In genomic region chr2:201057715-201058248, GRCh38 we compare ENCODE assay signal across 14 cellular contexts. TPM values are rescaled to one million over a fixed set of nuclear protein-coding genes. Genes with fewer than 3 reads are reported as not detected.
DNase-seq lines count a peak whose midpoint lies in the region; ATAC-seq and TF ChIP-seq lines count a peak whose summit lies in the region.
"Had no signal": no experiment of that assay in that cellular context is flagged by ENCODE, and none has a peak within 500 bp of the region (broad histone marks: within the 10 kb centered on the region; RNA-seq: fewer than 3 reads in every experiment).

No MANE protein-coding gene starts in this region.

- CTCF ChIA-PET in SK-N-SH (lab: Yijun Ruan, JAX): interaction anchor here (1.2 to 3.2 kb wide), 3 partner anchors 12 to 156 kb away, joined by 4 to 20 read pairs (median 5); no protein-coding TSS in a partner anchor

- H3K9me3 ChIP-seq in SK-N-SH (no peaks in the 10 kb centered on the region), parathyroid adenoma (ENCODE audit: control insufficient read depth, low read length) (no peaks in the 10 kb centered on the region)

- TF ChIP-seq CTCF in HL-60 (IDR thresholded peaks at IDR 0.05; ENCODE audit: insufficient read depth, low read length) (no peak), SK-N-SH (IDR thresholded peaks at IDR 0.05) (no peak), fibroblast of pulmonary artery (IDR thresholded peaks at IDR 0.05; ENCODE audit: low read length, missing control alignments) (no peak), parathyroid adenoma (IDR thresholded peaks at IDR 0.05) (no peak)

- H3K4me2 ChIP-seq in SK-N-SH (peak overlapping the region; percentile 67; the same call in 1 of the 2 replicates), parathyroid adenoma (ENCODE audit: low read length) (no peak overlapping the region)

- ATAC-seq in GM21717 (IDR thresholded peaks at IDR 0.05; ENCODE audit: unreplicated experiment): no peak
- ATAC-seq: activated T-cell treated with anti-CD3 and anti-CD28 coated beads, Interleukin-2, amount 50 U/mL, for 72 hours had no signal

- peaks cover 0 to 11% of the 10 kb centered on the region in 2 experiments for H3K36me3 ChIP-seq in SK-N-SH (replicated peaks in 1 of 2; ENCODE audit: control insufficient read depth in 1 of 2, insufficient read depth in 2 of 2, low read length in 1 of 2)
- H3K36me3 ChIP-seq in parathyroid adenoma (ENCODE audit: control insufficient read depth, insufficient read depth, low read length): no peaks in the 10 kb centered on the region

- TF ChIP-seq RAD21 in SK-N-SH (IDR thresholded peaks at IDR 0.05; ENCODE audit: low read length): no peak

- no peak overlapping the region for H3K4me3 ChIP-seq in HL-60 (replicated peaks; ENCODE audit: insufficient read depth, low read length)
- H3K4me3 ChIP-seq in SK-N-SH (ENCODE audit: low read depth in 2 of 2, low read length in 1 of 2): no peak overlapping the region
- H3K4me3 ChIP-seq in fibroblast of pulmonary artery (replicated peaks; ENCODE audit: low read depth, low read length): no peak overlapping the region
- no peak overlapping the region for H3K4me3 ChIP-seq in parathyroid adenoma (ENCODE audit: low read depth, low read length)

- no peak overlapping the region for H2AFZ ChIP-seq in SK-N-SH (ENCODE audit: low read depth)
- no peak overlapping the region for H2AFZ ChIP-seq in parathyroid adenoma

- H3K4me1 ChIP-seq in SK-N-SH (ENCODE audit: control insufficient read depth in 1 of 2, insufficient read depth in 2 of 2, low read depth in 1 of 2, low read length in 1 of 2): peaks cover 8 to 11% of the 10 kb centered on the region in 2 experiments
- peaks cover 13% of the 10 kb centered on the region for H3K4me1 ChIP-seq in parathyroid adenoma

- peaks cover 93% of the 10 kb centered on the region for H3K79me2 ChIP-seq in SK-N-SH (ENCODE audit: insufficient read depth)
- peaks cover 47% of the 10 kb centered on the region for H3K79me2 ChIP-seq in parathyroid adenoma

- H3K27ac ChIP-seq in HL-60 (replicated peaks): peak overlapping the region; percentile 2; the same call in 1 of the 2 replicates
- H3K27ac ChIP-seq in SK-N-SH (ENCODE audit: low read depth in 2 of 2, low read length in 1 of 2): peak overlapping the region; percentile 69 to 77
- H3K27ac ChIP-seq in parathyroid adenoma: peak overlapping the region; percentile 16

- peaks cover 16% of the 10 kb centered on the region for H3F3A ChIP-seq in SK-N-SH (replicated peaks; ENCODE audit: insufficient read depth)

- H4K20me1 ChIP-seq in SK-N-SH (ENCODE audit: insufficient read depth): no peaks in the 10 kb centered on the region

- H3K9ac ChIP-seq in SK-N-SH (0 out of 2 replicates have a peak overlapping the region, but pooled peaks have one; percentile 10), parathyroid adenoma (no peak overlapping the region)

- DNase-seq in HL-60 (ENCODE audit: low read depth in 1 of 2, low spot score in 1 of 2): no peak
- no peak for DNase-seq in SK-N-SH
- peak; percentile 11 for DNase-seq in fibroblast of pulmonary artery (ENCODE audit: low read depth)
- no peak for DNase-seq in midbrain (lab: John Stamatoyannopoulos, UW)
- DNase-seq in NK-92 treated with Interleukin-12 subunit alpha and Interleukin-12 subunit beta, amount 100 ng/mL, for 24 hours (lab: John Stamatoyannopoulos, UW): no peak
- no peak for DNase-seq in stimulated activated CD4-positive, alpha-beta T cell treated with anti-CD3 and anti-CD28 coated beads, Interleukin-4, amount 100 ng/mL, for 24 hours
- DNase-seq: activated T-cell treated with anti-CD3 and anti-CD28 coated beads, Interleukin-2, amount 50 U/mL, for 72 hours; effector CD4-positive, alpha-beta T cell; naive B cell; NCI-H1048; NCI-H446 treated with DMSO at 0.1 percent for 48 hours; T1000 had no signal

- no peaks in the 10 kb centered on the region for H3K9me2 ChIP-seq in SK-N-SH

- H3K27me3 ChIP-seq in HL-60 (ENCODE audit: insufficient read depth, poor library complexity, severe bottlenecking): no peaks in the 10 kb centered on the region
- H3K27me3 ChIP-seq in SK-N-SH (ENCODE audit: insufficient read depth): no peaks in the 10 kb centered on the region
- no peaks in the 10 kb centered on the region for H3K27me3 ChIP-seq in parathyroid adenoma (ENCODE audit: control insufficient read depth, insufficient read depth, low read length)

- WGBS in SK-N-SH (ENCODE audit: low lambda C conversion rate): 74% methylated on average over 4 of the region's 4 CpGs

- TF ChIP-seq EP300 in SK-N-SH (IDR thresholded peaks at IDR 0.05; ENCODE audit: borderline replicate concordance in 1 of 2, low read depth in 1 of 2, low read length in 1 of 2): no peak

- POLR2A ChIA-PET in SK-N-SH (lab: Yijun Ruan, JAX): no interaction called here

TF ChIP-seq in SK-N-SH, 30 proteins besides CTCF, POLR2A, EP300 and RAD21:
- no peak for TF ChIP-seq GABPA (IDR thresholded peaks at IDR 0.05; ENCODE audit: low read depth)
- TF ChIP-seq POLR2AphosphoS5 (IDR thresholded peaks at IDR 0.05; ENCODE audit: low read depth, low read length): no peak
- TF ChIP-seq ELF1 (IDR thresholded peaks at IDR 0.05): no peak
- no peak for TF ChIP-seq EZH2phosphoT487 (IDR thresholded peaks at IDR 0.05; ENCODE audit: borderline replicate concordance, low read depth)
- TF ChIP-seq, protein P1, sequence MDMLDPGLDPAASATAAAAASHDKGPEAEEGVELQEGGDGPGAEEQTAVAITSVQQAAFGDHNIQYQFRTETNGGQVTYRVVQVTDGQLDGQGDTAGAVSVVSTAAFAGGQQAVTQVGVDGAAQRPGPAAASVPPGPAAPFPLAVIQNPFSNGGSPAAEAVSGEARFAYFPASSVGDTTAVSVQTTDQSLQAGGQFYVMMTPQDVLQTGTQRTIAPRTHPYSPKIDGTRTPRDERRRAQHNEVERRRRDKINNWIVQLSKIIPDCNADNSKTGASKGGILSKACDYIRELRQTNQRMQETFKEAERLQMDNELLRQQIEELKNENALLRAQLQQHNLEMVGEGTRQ (IDR thresholded peaks at IDR 0.05; ENCODE audit: borderline replicate concordance, low read depth, low read length): no peak
- TF ChIP-seq SIN3A (IDR thresholded peaks at IDR 0.05; ENCODE audit: borderline replicate concordance, low read depth, low read length): no peak
- TF ChIP-seq, protein P2, sequence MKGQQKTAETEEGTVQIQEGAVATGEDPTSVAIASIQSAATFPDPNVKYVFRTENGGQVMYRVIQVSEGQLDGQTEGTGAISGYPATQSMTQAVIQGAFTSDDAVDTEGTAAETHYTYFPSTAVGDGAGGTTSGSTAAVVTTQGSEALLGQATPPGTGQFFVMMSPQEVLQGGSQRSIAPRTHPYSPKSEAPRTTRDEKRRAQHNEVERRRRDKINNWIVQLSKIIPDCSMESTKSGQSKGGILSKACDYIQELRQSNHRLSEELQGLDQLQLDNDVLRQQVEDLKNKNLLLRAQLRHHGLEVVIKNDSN (IDR thresholded peaks at IDR 0.05; ENCODE audit: borderline replicate concordance, low read depth): no peak
- no peak for TF ChIP-seq ZBTB33 (IDR thresholded peaks at IDR 0.05; ENCODE audit: borderline replicate concordance, low read depth)
- TF ChIP-seq RCOR1 (IDR thresholded peaks at IDR 0.05; ENCODE audit: low read length): no peak
- no peak for TF ChIP-seq FOXM1 (IDR thresholded peaks at IDR 0.05; ENCODE audit: low read depth)
- TF ChIP-seq GATA2 (CRISPR knock-in tag; IDR thresholded peaks at IDR 0.05): no peak
- TF ChIP-seq MAX (IDR thresholded peaks at IDR 0.05; ENCODE audit: low read depth): no peak
- TF ChIP-seq PBX3 (IDR thresholded peaks at IDR 0.05): no peak

RNA-seq across cellular contexts. Expression of gene HYCC2, which starts 13.7 kb away (rescaled TPM):
- polyA plus RNA-seq in SK-N-SH (2012; rRNA removed): 1.2 and 1.8 TPM in 2 replicates
- polyA plus RNA-seq in SK-N-SH (2012; cell fraction: cytosol; rRNA removed): 1.5 TPM in 2 replicates
- 1.7 and 3.5 TPM in 2 replicates for polyA plus RNA-seq in SK-N-SH (2012; cell fraction: nucleus; rRNA removed)

RNA-seq across cellular contexts. Expression of gene NDUFB3, which starts 14.0 kb away (rescaled TPM):
- polyA plus RNA-seq in SK-N-SH (2012; rRNA removed): 55.9 and 73.7 TPM in 2 replicates
- polyA plus RNA-seq in SK-N-SH (2012; cell fraction: cytosol; rRNA removed): 102 and 168 TPM in 2 replicates
- polyA plus RNA-seq in SK-N-SH (2012; cell fraction: nucleus; rRNA removed): 7.4 and 21.1 TPM in 2 replicates

RNA-seq across cellular contexts. Expression of gene CFLAR, which starts 58.2 kb away (rescaled TPM):
- 23.7 and 32.6 TPM in 2 replicates for polyA plus RNA-seq in SK-N-SH (2012; rRNA removed)
- polyA plus RNA-seq in SK-N-SH (2012; cell fraction: cytosol; rRNA removed): 23.3 and 30.1 TPM in 2 replicates
- polyA plus RNA-seq in SK-N-SH (2012; cell fraction: nucleus; rRNA removed): 63.1 and 81.3 TPM in 2 replicates

Comparison
In these comparisons a context has a peak if more than half of its experiments do, and no peak if none do; other contexts are left out.
1. H3K27ac ChIP-seq: peak in every context shown above with its lines; median percentile 73 in SK-N-SH; 16 in parathyroid adenoma; 2 in HL-60.